36 cellular contexts compared by ENCODE assay signal in the genomic region with DNA sequence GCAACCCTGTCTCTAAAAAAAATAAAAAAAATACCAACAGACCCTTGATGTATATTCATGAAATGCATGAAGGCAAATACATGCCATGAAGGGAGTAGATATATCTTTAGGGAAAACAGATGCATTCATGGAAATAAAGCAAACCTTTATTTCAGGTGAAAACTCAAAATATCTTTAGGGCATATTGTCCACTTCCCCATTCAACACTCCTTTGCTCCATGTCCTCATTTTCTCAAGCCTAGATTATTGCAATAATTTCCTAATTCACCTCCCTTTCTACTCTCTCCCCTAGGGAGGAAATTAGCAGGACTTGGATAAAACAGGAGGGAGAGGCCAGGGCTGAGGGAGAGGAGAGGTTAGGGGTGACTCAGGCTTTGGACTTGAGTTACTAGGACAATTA. TPM values are rescaled to one million over a fixed set of nuclear protein-coding genes. Genes with fewer than 3 reads are reported as not detected.
"Had no signal": no experiment of that assay in that cellular context is flagged by ENCODE, and none has a peak within 500 bp of the region (broad histone marks: within the 10 kb centered on the region; RNA-seq: fewer than 3 reads in every experiment).

No MANE protein-coding gene starts in this region.

- ATAC-seq: activated CD8-positive, alpha-beta T cell treated with anti-CD3 and anti-CD28 coated beads for 36 hours; activated naive CD4-positive, alpha-beta T cell treated with anti-CD3 and anti-CD28 coated beads, Interleukin-2, amount 50 U/mL, for 72 hours; activated T-cell treated with anti-CD3 and anti-CD28 coated beads, Interleukin-2, amount 50 U/mL, for 4 hours; activated T-cell treated with anti-CD3 and anti-CD28 coated beads, Interleukin-2, amount 50 U/mL, for 72 hours; activated T-helper 17 cell treated with anti-CD3 and anti-CD28 coated beads, Interleukin-2, amount 50 U/mL, for 72 hours; body of pancreas had no signal

- H3K4me1 ChIP-seq: breast epithelium had no signal

- H3K36me3 ChIP-seq: adrenal gland, brain microvascular endothelial cell, breast epithelium had no signal

- DNase-seq: activated B cell treated with CpG ODN at 0.5 μM for 24 hours; activated CD4-positive, alpha-beta memory T cell treated with anti-CD3 and anti-CD28 coated beads for 36 hours; activated CD4-positive, alpha-beta T cell treated with anti-CD3 and anti-CD28 coated beads for 4 hours; activated CD4-positive, alpha-beta T cell treated with anti-CD3 and anti-CD28 coated beads, Interleukin-2, amount 10 ng/mL, durations not matched to agents 24 days and 14 days; activated CD4-positive, alpha-beta T cell treated with anti-CD3 and anti-CD28 coated beads, Interleukin-2, amount 50 U/mL, for 1 hour; activated CD4-positive, alpha-beta T cell treated with anti-CD3 and anti-CD28 coated beads, Interleukin-2, amount 50 U/mL, for 4 hours; activated CD4-positive, CD25-positive, alpha-beta regulatory T cell treated with anti-CD3 and anti-CD28 coated beads, Interleukin-2, amount 50 U/mL, for 72 hours; activated CD8-positive, alpha-beta memory T cell treated with anti-CD3 and anti-CD28 coated beads, Interleukin-2, amount 50 U/mL, for 4 hours; activated CD8-positive, alpha-beta T cell treated with anti-CD3 and anti-CD28 coated beads for 36 hours; activated effector memory CD4-positive, alpha-beta T cell treated with anti-CD3 and anti-CD28 coated beads, Interleukin-2, amount 50 U/mL, for 16 hours; activated gamma-delta T cell treated with Interleukin-2 at 50 U/mL for 16 hours; activated naive CD4-positive, alpha-beta T cell; activated naive CD4-positive, alpha-beta T cell treated with anti-CD3 and anti-CD28 coated beads for 36 hours; activated naive CD4-positive, alpha-beta T cell treated with anti-CD3 and anti-CD28 coated beads, Interleukin-2, amount 50 U/mL, for 16 hours; activated naive CD8-positive, alpha-beta T cell treated with anti-CD3 and anti-CD28 coated beads for 36 hours; activated T-cell treated with anti-CD3 and anti-CD28 coated beads for 4 hours; activated T-cell treated with anti-CD3 and anti-CD28 coated beads, Interleukin-2, amount 50 U/mL, for 1 hour; activated T-cell treated with anti-CD3 and anti-CD28 coated beads, Interleukin-2, amount 50 U/mL, for 4 hours; activated T-cell treated with anti-CD3 and anti-CD28 coated beads, Interleukin-2, amount 50 U/mL, for 72 hours; adrenal gland; amniotic stem cell; body of pancreas; brain microvascular endothelial cell; central memory CD4-positive, alpha-beta T cell; T-helper 1 cell; T-helper 2 cell; T-helper 9 cell had no signal

- H3K4me3 ChIP-seq: adrenal gland, body of pancreas, breast epithelium had no signal

- H3K27ac ChIP-seq: adrenal gland, body of pancreas, brain microvascular endothelial cell, breast epithelium, VCaP had no signal

- H3K27me3 ChIP-seq: adrenal gland, body of pancreas, brain microvascular endothelial cell, breast epithelium had no signal

- FAIRE-seq: astrocyte, TTC549 had no signal

- H3K9me3 ChIP-seq: adrenal gland, body of pancreas, breast epithelium had no signal

RNA-seq across cellular contexts. Expression of gene RAMP2, which starts 6.5 kb away (rescaled TPM):
- total RNA-seq: activated B cell treated with CpG ODN at 0.5 μM for 24 hours; activated CD4-positive, alpha-beta memory T cell treated with anti-CD3 and anti-CD28 coated beads for 36 hours; activated CD4-positive, alpha-beta T cell treated with anti-CD3 and anti-CD28 coated beads, Interleukin-2, amount 10 ng/mL, durations not matched to agents 24 days and 14 days; activated CD8-positive, alpha-beta memory T cell treated with anti-CD3 and anti-CD28 coated beads for 36 hours; activated CD8-positive, alpha-beta T cell treated with anti-CD3 and anti-CD28 coated beads for 36 hours; activated naive CD4-positive, alpha-beta T cell treated with anti-CD3 and anti-CD28 coated beads for 36 hours; activated naive CD4-positive, alpha-beta T cell treated with anti-CD3 and anti-CD28 coated beads, Interleukin-2, amount 50 U/mL, for 72 hours; activated naive CD8-positive, alpha-beta T cell treated with anti-CD3 and anti-CD28 coated beads for 36 hours; activated T-cell treated with anti-CD3 and anti-CD28 coated beads, Interleukin-2, amount 50 U/mL, for 4 hours; activated T-cell treated with anti-CD3 and anti-CD28 coated beads, Interleukin-2, amount 50 U/mL, for 72 hours; activated T-helper 1 cell treated with anti-CD3 and anti-CD28 coated beads, Interleukin-12 subunit alpha, Interleukin-12 subunit beta, Interleukin-2, Interleukin-4 antibody, amounts not matched to agents 30 ng/mL and 10 ng/mL and 1 ng/mL, durations not matched to agents 14 hours and 24 hours and 36 hours; activated T-helper 17 cell treated with anti-CD3 and anti-CD28 coated beads, Interleukin-2, amount 50 U/mL, for 72 hours had no signal

RNA-seq across cellular contexts. Expression of gene WNK4, which starts 12.9 kb away (rescaled TPM):
- total RNA-seq: cardiac septum had no signal
